ENCODE assay signal across 10 cellular contexts in the genomic region with DNA sequence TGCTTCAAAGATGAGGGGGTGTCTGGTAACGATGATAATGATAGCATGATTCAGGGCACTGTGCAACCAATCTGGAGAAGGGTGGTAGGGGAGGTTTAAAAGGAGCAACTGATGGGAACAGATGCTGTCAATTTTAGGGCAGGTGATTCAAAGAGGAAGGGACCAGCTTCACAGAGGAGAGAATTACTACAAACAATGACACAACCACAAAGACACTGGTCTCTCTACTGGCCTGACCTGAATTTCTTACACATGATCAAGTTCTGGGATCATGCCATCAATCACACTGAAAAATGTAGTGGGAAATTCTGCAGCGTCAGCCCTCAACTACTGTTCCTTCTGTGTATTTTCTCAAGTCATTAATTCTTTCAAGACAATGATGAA. TPM values are rescaled to one million over a fixed set of nuclear protein-coding genes. Genes with fewer than 3 reads are reported as not detected.
DNase-seq lines count a peak whose midpoint lies in the region; ATAC-seq and TF ChIP-seq lines count a peak whose summit lies in the region.
"Had no signal": no experiment of that assay in that cellular context is flagged by ENCODE, and none has a peak within 500 bp of the region (broad histone marks: within the 10 kb centered on the region; RNA-seq: fewer than 3 reads in every experiment).

No MANE protein-coding gene starts in this region.

- peaks cover 16% of the 10 kb centered on the region for H4K20me1 ChIP-seq in PC-3 (ENCODE audit: low read length)

- H3K9ac ChIP-seq in PC-3 (ENCODE audit: low read length) = no peak overlapping the region

- peaks cover 2% of the 10 kb centered on the region for H3K36me3 ChIP-seq in CD4-positive, alpha-beta memory T cell (ENCODE audit: insufficient read depth, low read length)
- H3K36me3 ChIP-seq in PC-3 (ENCODE audit: low read depth, low read length) = peaks cover 9% of the 10 kb centered on the region

- H3K4me2 ChIP-seq in PC-3 (ENCODE audit: low read length) = no peak overlapping the region

- no peak overlapping the region for H3K27ac ChIP-seq in CD4-positive, alpha-beta memory T cell (ENCODE audit: low read depth, low read length)
- H3K27ac ChIP-seq in PC-3 (ENCODE audit: low read length) = peak overlapping the region; percentile 96

- TF ChIP-seq CTCF in PC-3 (conservative IDR thresholded peaks at IDR 0.05; ENCODE audit: low read depth, low read length) (no peak), nephron (IDR thresholded peaks at IDR 0.05; ENCODE audit: unreplicated experiment in 3 of 3) (no peak), GM20000 (IDR thresholded peaks at IDR 0.05; ENCODE audit: extremely low read depth, missing control alignments) (no peak)

- H3K27me3 Mint-ChIP-seq in CD4-positive, alpha-beta memory T cell = peaks cover 0 to 1% of the 10 kb centered on the region in 2 donors
- H3K27me3 Mint-ChIP-seq in effector memory CD8-positive, alpha-beta T cell = no peaks in the 10 kb centered on the region
- H3K27me3 Mint-ChIP-seq in nephron (ENCODE audit: low read depth) = no peaks in the 10 kb centered on the region

- no peaks in the 10 kb centered on the region for H3K9me2 ChIP-seq in PC-3 (replicated peaks; ENCODE audit: low read length)

- no peaks in the 10 kb centered on the region for H3K27me3 ChIP-seq in CD4-positive, alpha-beta memory T cell (ENCODE audit: insufficient read depth, low read length)
- no peaks in the 10 kb centered on the region for H3K27me3 ChIP-seq in PC-3 (ENCODE audit: low read length)

- no peak for DNase-seq in CD4-positive, alpha-beta memory T cell
- peak; percentile 59 for DNase-seq in PC-3
- DNase-seq in effector memory CD8-positive, alpha-beta T cell = no peak
- DNase-seq in sciatic nerve (ENCODE audit: low spot score) = no peak
- DNase-seq in hepatic stellate cell (ENCODE audit: low spot score) = no peak
- no peak for DNase-seq in GM20000 (ENCODE audit: low spot score)
- no peak for DNase-seq in NCI-H446 treated with DMSO at 0.1 percent for 48 hours (lab: John Stamatoyannopoulos, UW)
- DNase-seq: KG1, NCI-H2171 treated with DMSO at 0.1 percent for 48 hours had no signal

- H3K27ac Mint-ChIP-seq in CD4-positive, alpha-beta memory T cell = peak overlapping the region in 5 of 7 donors; percentile 48 to 97 (median 85)
- peak overlapping the region; percentile 98 for H3K27ac Mint-ChIP-seq in effector memory CD8-positive, alpha-beta T cell
- H3K27ac Mint-ChIP-seq in nephron = peak overlapping the region; percentile 76 to 89 (median 86)

- no peak overlapping the region for H3K4me3 ChIP-seq in CD4-positive, alpha-beta memory T cell (ENCODE audit: low read length in 2 of 2)
- H3K4me3 ChIP-seq in PC-3 (ENCODE audit: low read length) = no peak overlapping the region

- H3K36me3 Mint-ChIP-seq in CD4-positive, alpha-beta memory T cell = peaks cover 6 to 17% of the 10 kb centered on the region in 2 donors
- peaks cover 34% of the 10 kb centered on the region for H3K36me3 Mint-ChIP-seq in effector memory CD8-positive, alpha-beta T cell (ENCODE audit: insufficient read depth)
- H3K36me3 Mint-ChIP-seq in nephron (ENCODE audit: low read depth) = peaks cover 5% of the 10 kb centered on the region

- no peak for ATAC-seq in PC-3
- ATAC-seq in effector memory CD8-positive, alpha-beta T cell (replicated peaks) = no peak
- no peak for ATAC-seq in sciatic nerve

- peaks cover 24% of the 10 kb centered on the region for H3K4me1 ChIP-seq in CD4-positive, alpha-beta memory T cell (ENCODE audit: insufficient read depth, low read length)
- peaks cover 55% of the 10 kb centered on the region for H3K4me1 ChIP-seq in PC-3 (ENCODE audit: insufficient read depth, low read length)

- CTCF ChIA-PET in CD4-positive, alpha-beta memory T cell (lab: Charles Lee; ENCODE audit: partially characterized antibody) = interaction anchor here (0.6 to 8.0 kb wide), 5 partner anchors 8 to 844 kb away, joined by 3 to 76 read pairs (median 4); no protein-coding TSS in a partner anchor
- CTCF ChIA-PET in PC-3 (lab: Charles Lee) = no interaction called here

- POLR2A ChIA-PET in CD4-positive, alpha-beta memory T cell (lab: Charles Lee; ENCODE audit: partially characterized antibody) = interaction anchor here (6.0 kb wide), 1 partner anchor 81 kb away, joined by 89 read pairs; no protein-coding TSS in a partner anchor
- POLR2A ChIA-PET in PC-3 (lab: Charles Lee; ENCODE audit: unreplicated experiment) = no interaction called here

- H3K4me1 Mint-ChIP-seq in CD4-positive, alpha-beta memory T cell = peaks cover 20 to 36% (median 28%) of the 10 kb centered on the region in 4 donors
- peaks cover 21 to 26% of the 10 kb centered on the region in 2 donors for H3K4me1 Mint-ChIP-seq in effector memory CD8-positive, alpha-beta T cell (ENCODE audit: low read depth in 2 of 2)
- H3K4me1 Mint-ChIP-seq in nephron = peaks cover 33% of the 10 kb centered on the region

- no TSS peak for BruUV-seq in PC-3 (replicated peaks; lab: Mats Ljungman, UMichigan)

- no peaks in the 10 kb centered on the region for H3F3A ChIP-seq in PC-3 (ENCODE audit: low read length, unreplicated experiment)

- no peaks in the 10 kb centered on the region for H3K9me3 Mint-ChIP-seq in CD4-positive, alpha-beta memory T cell
- H3K9me3 Mint-ChIP-seq in effector memory CD8-positive, alpha-beta T cell = no peaks in the 10 kb centered on the region
- H3K9me3 Mint-ChIP-seq in nephron = no peaks in the 10 kb centered on the region

- no peak overlapping the region for H3K4me3 Mint-ChIP-seq in CD4-positive, alpha-beta memory T cell
- H3K4me3 Mint-ChIP-seq in effector memory CD8-positive, alpha-beta T cell = no peak overlapping the region
- no peak overlapping the region for H3K4me3 Mint-ChIP-seq in nephron

- intact Hi-C loops in CD4-positive, alpha-beta memory T cell (cut with micrococcal nuclease) = loop anchor here (5.0 kb wide), 1 partner anchor 124 kb away; no protein-coding TSS in a partner anchor
- intact Hi-C loops in PC-3 (cut with micrococcal nuclease) (loop anchor here (5.0 kb wide), 2 partner anchors 236 to 849 kb away; a partner anchor contains a TSS), sciatic nerve (cut with DNase I) (no loop called here)

- H3K9me3 ChIP-seq in CD4-positive, alpha-beta memory T cell (ENCODE audit: control insufficient read depth in 1 of 2, low read length in 2 of 2) = no peaks in the 10 kb centered on the region
- H3K9me3 ChIP-seq in PC-3 (ENCODE audit: low read length) = no peaks in the 10 kb centered on the region

- no peak overlapping the region for H2AFZ ChIP-seq in PC-3 (ENCODE audit: low read length)

- H3K79me2 ChIP-seq in PC-3 (ENCODE audit: low read length) = peaks cover 18% of the 10 kb centered on the region

RNA-seq across cellular contexts. Expression of a gene that starts 2.6 kb away (rescaled TPM):
- total RNA-seq in CD4-positive, alpha-beta memory T cell = 100 to 1,000 TPM; 208 to 212 TPM
- polyA plus RNA-seq in CD4-positive, alpha-beta memory T cell = 10 to 100 TPM; 33.5 to 80.5 TPM
- total RNA-seq in PC-3 (2014; rRNA removed) (81.4 and 90.6 TPM in 2 replicates), sciatic nerve (140 TPM)
